In the genomic region with DNA sequence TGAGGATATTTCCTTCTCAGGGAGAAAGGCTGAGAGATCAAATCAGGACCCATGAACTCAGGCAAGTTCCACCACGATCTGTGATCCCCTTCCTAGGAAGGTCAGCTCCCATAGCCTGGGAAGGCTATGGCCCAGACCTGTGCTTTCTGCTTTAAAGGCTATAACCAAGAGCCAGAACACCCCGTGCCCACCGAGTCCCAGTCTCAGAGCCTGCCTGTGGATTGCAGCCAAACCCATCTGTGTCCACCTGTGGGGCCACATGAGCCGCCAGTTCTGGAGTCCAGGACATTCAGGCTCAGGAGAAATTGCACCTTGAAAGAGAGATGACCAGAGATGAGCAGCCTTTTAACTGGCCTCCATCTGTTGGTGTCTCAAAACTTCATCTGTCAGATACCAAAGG, we compare ENCODE assay signal across 20 cellular contexts. TPM values are rescaled to one million over a fixed set of nuclear protein-coding genes. Genes with fewer than 3 reads are reported as not detected.
DNase-seq lines count a peak whose midpoint lies in the region; ATAC-seq and TF ChIP-seq lines count a peak whose summit lies in the region.
"Had no signal": no experiment of that assay in that cellular context is flagged by ENCODE, and none has a peak within 500 bp of the region (broad histone marks: within the 10 kb centered on the region; RNA-seq: fewer than 3 reads in every experiment).

No MANE protein-coding gene starts in this region.

- H3K4me1 ChIP-seq in CD4-positive, CD25-positive, alpha-beta regulatory T cell (ENCODE audit: control insufficient read depth, insufficient read depth, low read length, poor library complexity, severe bottlenecking), result peaks cover 45% of the 10 kb centered on the region
- peaks cover 6% of the 10 kb centered on the region for H3K4me1 ChIP-seq in A673 (ENCODE audit: insufficient read depth, low read length, poor library complexity, severe bottlenecking)

- H3K9me3 ChIP-seq in CD4-positive, CD25-positive, alpha-beta regulatory T cell (ENCODE audit: control insufficient read depth in 2 of 2, low read length in 2 of 2), result no peaks in the 10 kb centered on the region
- H3K9me3 ChIP-seq in A673 (ENCODE audit: low read depth, low read length, poor library complexity, severe bottlenecking), result no peaks in the 10 kb centered on the region

- BruUV-seq in A673 (replicated peaks; lab: Mats Ljungman, UMichigan), result no TSS peak

- no peak for DNase-seq in activated CD4-positive, alpha-beta T cell treated with anti-CD3 and anti-CD28 coated beads for 36 hours
- no peak for DNase-seq in activated CD4-positive, alpha-beta T cell treated with anti-CD3 and anti-CD28 coated beads, Interleukin-2, amount 50 U/mL, for 4 hours
- no peak for DNase-seq in CD4-positive, CD25-positive, alpha-beta regulatory T cell
- no peak for DNase-seq in activated CD8-positive, alpha-beta T cell treated with anti-CD3 and anti-CD28 coated beads, Interleukin-2, amount 10 ng/mL, durations not matched to agents 7 days and 5 days
- DNase-seq in A673 (ENCODE audit: low spot score), result no peak
- DNase-seq in NCI-H774 (lab: John Stamatoyannopoulos, UW), result no peak
- DNase-seq: Calu3; NCI-H1417; NCI-H2029; NCI-H510A treated with DMSO at 0.1 percent for 48 hours; NK-92 treated with Interleukin-12 subunit alpha and Interleukin-12 subunit beta, amount 100 ng/mL, for 24 hours; OCI-M1; RPMI8226 had no signal

- no peak overlapping the region for H3K4me3 ChIP-seq in CD4-positive, CD25-positive, alpha-beta regulatory T cell (ENCODE audit: low read depth, low read length)
- no peak overlapping the region for H3K4me3 ChIP-seq in A673 (ENCODE audit: low read depth, low read length, poor library complexity, severe bottlenecking)

- no peaks in the 10 kb centered on the region for H3K27me3 ChIP-seq in CD4-positive, CD25-positive, alpha-beta regulatory T cell (ENCODE audit: control insufficient read depth, insufficient read depth, low read length)
- no peaks in the 10 kb centered on the region for H3K27me3 ChIP-seq in layer of hippocampus (ENCODE audit: control insufficient read depth, insufficient read depth, low read length)
- H3K27me3 ChIP-seq in A673 (replicated peaks; ENCODE audit: insufficient read depth, low read depth, low read length, poor library complexity), result peaks cover 37% of the 10 kb centered on the region

- no peaks in the 10 kb centered on the region for H3K27me3 Mint-ChIP-seq in activated CD4-positive, alpha-beta T cell treated with anti-CD3 and anti-CD28 coated beads for 36 hours
- peaks cover 4% of the 10 kb centered on the region for H3K27me3 Mint-ChIP-seq in CD4-positive, CD25-positive, alpha-beta regulatory T cell
- H3K27me3 Mint-ChIP-seq in activated CD8-positive, alpha-beta T cell treated with anti-CD3 and anti-CD28 coated beads, Interleukin-2, amount 10 ng/mL, durations not matched to agents 7 days and 5 days (ENCODE audit: low read depth), result no peaks in the 10 kb centered on the region

- H3K27ac Mint-ChIP-seq in activated CD4-positive, alpha-beta T cell treated with anti-CD3 and anti-CD28 coated beads for 36 hours, result peak overlapping the region; percentile 5
- peak overlapping the region; percentile 15 to 98 (median 76) for H3K27ac Mint-ChIP-seq in CD4-positive, CD25-positive, alpha-beta regulatory T cell
- H3K27ac Mint-ChIP-seq in activated CD8-positive, alpha-beta T cell treated with anti-CD3 and anti-CD28 coated beads, Interleukin-2, amount 10 ng/mL, durations not matched to agents 7 days and 5 days, result peak overlapping the region; percentile 64

- intact Hi-C loops in activated CD4-positive, alpha-beta T cell treated with anti-CD3 and anti-CD28 coated beads for 36 hours (cut with DNase I, micrococcal nuclease), result no loop called here
- intact Hi-C loops in A673 (cut with micrococcal nuclease; ENCODE audit: unreplicated experiment), result no loop called here

- H3K36me3 Mint-ChIP-seq in activated CD4-positive, alpha-beta T cell treated with anti-CD3 and anti-CD28 coated beads for 36 hours (ENCODE audit: low read depth), result no peaks in the 10 kb centered on the region
- H3K36me3 Mint-ChIP-seq in CD4-positive, CD25-positive, alpha-beta regulatory T cell, result no peaks in the 10 kb centered on the region
- peaks cover 25% of the 10 kb centered on the region for H3K36me3 Mint-ChIP-seq in activated CD8-positive, alpha-beta T cell treated with anti-CD3 and anti-CD28 coated beads, Interleukin-2, amount 10 ng/mL, durations not matched to agents 7 days and 5 days (ENCODE audit: low read depth)
- H3K36me3 Mint-ChIP-seq: IgD-negative memory B cell had no signal

- POLR2A ChIA-PET in activated CD4-positive, alpha-beta T cell treated with anti-CD3 and anti-CD28 coated beads for 36 hours (lab: Charles Lee), result no interaction called here
- POLR2A ChIA-PET in activated CD8-positive, alpha-beta T cell treated with anti-CD3 and anti-CD28 coated beads, Interleukin-2, amount 10 ng/mL, durations not matched to agents 7 days and 5 days (lab: Charles Lee), result interaction anchor here (0.6 to 10.1 kb wide), 6 partner anchors 8 to 48 kb away, joined by 5 to 255 read pairs (median 9); a partner anchor contains a TSS
- POLR2A ChIA-PET in A673 (lab: Charles Lee; ENCODE audit: low non-redundant PET), result no interaction called here

- H3K4me3 Mint-ChIP-seq in activated CD4-positive, alpha-beta T cell treated with anti-CD3 and anti-CD28 coated beads for 36 hours, result no peak overlapping the region
- H3K4me3 Mint-ChIP-seq in CD4-positive, CD25-positive, alpha-beta regulatory T cell, result peak overlapping the region in 2 of 4 donors; percentile 15 to 46
- no peak overlapping the region for H3K4me3 Mint-ChIP-seq in activated CD8-positive, alpha-beta T cell treated with anti-CD3 and anti-CD28 coated beads, Interleukin-2, amount 10 ng/mL, durations not matched to agents 7 days and 5 days
- H3K4me3 Mint-ChIP-seq: IgD-negative memory B cell had no signal

- no peak overlapping the region for H3K27ac ChIP-seq in CD4-positive, CD25-positive, alpha-beta regulatory T cell (ENCODE audit: insufficient read depth, low read length, poor library complexity, severe bottlenecking)
- H3K27ac ChIP-seq in layer of hippocampus (ENCODE audit: low read depth, low read length) (peak overlapping the region; percentile 63), A673 (ENCODE audit: low read depth, low read length, poor library complexity, severe bottlenecking) (no peak overlapping the region)
- H3K27ac ChIP-seq: C4-2B had no signal

- H3K4me1 Mint-ChIP-seq in activated CD4-positive, alpha-beta T cell treated with anti-CD3 and anti-CD28 coated beads for 36 hours, result peaks cover 44% of the 10 kb centered on the region
- H3K4me1 Mint-ChIP-seq in CD4-positive, CD25-positive, alpha-beta regulatory T cell, result peaks cover 9 to 50% (median 33%) of the 10 kb centered on the region in 4 donors
- H3K4me1 Mint-ChIP-seq in activated CD8-positive, alpha-beta T cell treated with anti-CD3 and anti-CD28 coated beads, Interleukin-2, amount 10 ng/mL, durations not matched to agents 7 days and 5 days (ENCODE audit: low read depth), result peaks cover 57% of the 10 kb centered on the region

- ATAC-seq in activated CD4-positive, alpha-beta T cell treated with anti-CD3 and anti-CD28 coated beads for 36 hours, result no peak
- no peak for ATAC-seq in CD4-positive, CD25-positive, alpha-beta regulatory T cell (ENCODE audit: low read depth in 2 of 2)
- no peak for ATAC-seq in activated CD8-positive, alpha-beta T cell treated with anti-CD3 and anti-CD28 coated beads, Interleukin-2, amount 10 ng/mL, durations not matched to agents 7 days and 5 days
- ATAC-seq in HG02970 (IDR thresholded peaks at IDR 0.05; ENCODE audit: low FRiP score, unreplicated experiment), result no peak
- ATAC-seq: HCT116 had no signal

- H3K36me3 ChIP-seq in CD4-positive, CD25-positive, alpha-beta regulatory T cell (ENCODE audit: control insufficient read depth, insufficient read depth, low read length), result no peaks in the 10 kb centered on the region
- no peaks in the 10 kb centered on the region for H3K36me3 ChIP-seq in A673 (ENCODE audit: insufficient read depth, low read length, poor library complexity, severe bottlenecking)

- no peak for TF ChIP-seq CTCF in A673 (conservative IDR thresholded peaks at IDR 0.05; ENCODE audit: low read depth, low read length)

- no peaks in the 10 kb centered on the region for H3K9me3 Mint-ChIP-seq in activated CD4-positive, alpha-beta T cell treated with anti-CD3 and anti-CD28 coated beads for 36 hours (ENCODE audit: low read depth)
- peaks cover 0 to 1% (median 0%) of the 10 kb centered on the region in 7 donors for H3K9me3 Mint-ChIP-seq in CD4-positive, CD25-positive, alpha-beta regulatory T cell
- H3K9me3 Mint-ChIP-seq in activated CD8-positive, alpha-beta T cell treated with anti-CD3 and anti-CD28 coated beads, Interleukin-2, amount 10 ng/mL, durations not matched to agents 7 days and 5 days (ENCODE audit: insufficient read depth), result no peaks in the 10 kb centered on the region
- H3K9me3 Mint-ChIP-seq: IgD-negative memory B cell had no signal

- CTCF ChIA-PET in activated CD4-positive, alpha-beta T cell treated with anti-CD3 and anti-CD28 coated beads for 36 hours (lab: Charles Lee), result interaction anchor here (0.6 to 10.4 kb wide), 3 partner anchors 9 to 66 kb away, joined by 4 to 291 read pairs (median 6); a partner anchor contains a TSS
- CTCF ChIA-PET in activated CD8-positive, alpha-beta T cell treated with anti-CD3 and anti-CD28 coated beads, Interleukin-2, amount 10 ng/mL, durations not matched to agents 7 days and 5 days (lab: Charles Lee), result interaction anchor here (1.4 to 13.4 kb wide), 4 partner anchors 10 to 48 kb away, joined by 7 to 693 read pairs (median 94); a partner anchor contains a TSS
- CTCF ChIA-PET in A673 (lab: Charles Lee), result no interaction called here

RNA-seq across cellular contexts. Expression of a gene that starts 46.9 kb away (rescaled TPM):
- total RNA-seq in activated CD4-positive, alpha-beta T cell treated with anti-CD3 and anti-CD28 coated beads for 36 hours, result 10 to 100 TPM; 35.4 to 43.3 TPM
- 130 TPM for total RNA-seq in CD4-positive, CD25-positive, alpha-beta regulatory T cell
- polyA plus RNA-seq in CD4-positive, CD25-positive, alpha-beta regulatory T cell, result 100 to 1,000 TPM; 173 to 263 (median 213) TPM
- total RNA-seq in activated CD8-positive, alpha-beta T cell treated with anti-CD3 and anti-CD28 coated beads, Interleukin-2, amount 10 ng/mL, durations not matched to agents 7 days and 5 days, result 100 to 1,000 TPM; 188 to 206 TPM
- total RNA-seq in A673 (2021), result not detected in 2 replicates
- total RNA-seq: A172, Calu3, HT-29 had no signal

RNA-seq across cellular contexts. Expression of a gene that starts 49.2 kb away (rescaled TPM):
- 10 to 100 TPM; 90.7 to 97.1 TPM for total RNA-seq in activated CD4-positive, alpha-beta T cell treated with anti-CD3 and anti-CD28 coated beads for 36 hours
- 31.2 TPM for total RNA-seq in CD4-positive, CD25-positive, alpha-beta regulatory T cell
- polyA plus RNA-seq in CD4-positive, CD25-positive, alpha-beta regulatory T cell, result 10 to 100 TPM; 36.6 to 46.4 (median 43.0) TPM
- 10 to 100 TPM; 79.8 to 83.3 TPM for total RNA-seq in activated CD8-positive, alpha-beta T cell treated with anti-CD3 and anti-CD28 coated beads, Interleukin-2, amount 10 ng/mL, durations not matched to agents 7 days and 5 days
- total RNA-seq in A673 (2021), result 99.7 and 103 TPM in 2 replicates

Comparison
In these comparisons a context has a peak if more than half of its experiments do, and no peak if none do; other contexts are left out.
1. H3K27ac Mint-ChIP-seq: peak in every context shown above with its lines; median percentile 76 in CD4-positive, CD25-positive, alpha-beta regulatory T cell; 64 in activated CD8-positive, alpha-beta T cell treated with anti-CD3 and anti-CD28 coated beads, Interleukin-2, amount 10 ng/mL, durations not matched to agents 7 days and 5 days; 5 in activated CD4-positive, alpha-beta T cell treated with anti-CD3 and anti-CD28 coated beads for 36 hours.
2. RNA of a gene that starts 46.9 kb away (total RNA-seq): 188 to 206 TPM in activated CD8-positive, alpha-beta T cell treated with anti-CD3 and anti-CD28 coated beads, Interleukin-2, amount 10 ng/mL, durations not matched to agents 7 days and 5 days, 130 TPM in CD4-positive, CD25-positive, alpha-beta regulatory T cell (single experiment) and 35.4 to 43.3 TPM in activated CD4-positive, alpha-beta T cell treated with anti-CD3 and anti-CD28 coated beads for 36 hours; not detected in A673; every median in the first group is over 10 times any median in the second.